Comparison of ENCODE assay signal across 8 cellular contexts in genomic region chr6:42049116-42049809, GRCh38. TPM values are rescaled to one million over a fixed set of nuclear protein-coding genes. Genes with fewer than 3 reads are reported as not detected.
A peak's percentile ranks its signal among the peaks of the same experiment; 100 is the strongest.
DNase-seq lines count a peak whose midpoint lies in the region; ATAC-seq and TF ChIP-seq lines count a peak whose summit lies in the region.

No MANE protein-coding gene starts in this region.

- H3K4me3 Mint-ChIP-seq in activated naive CD4-positive, alpha-beta T cell treated with anti-CD3 and anti-CD28 coated beads, Interleukin-2, amount 10 ng/mL, durations not matched to agents 7 days and 5 days = peak overlapping the region; percentile 97

- peak; percentile 41 for DNase-seq in activated naive CD4-positive, alpha-beta T cell treated with anti-CD3 and anti-CD28 coated beads, Interleukin-2, amount 10 ng/mL, durations not matched to agents 7 days and 5 days
- no peak for DNase-seq in activated naive CD4-positive, alpha-beta T cell treated with anti-CD3 and anti-CD28 coated beads, Interleukin-2, amount 50 U/mL, for 16 hours
- DNase-seq in ascending aorta (ENCODE audit: low spot score in 2 of 2) = no peak
- peak in 2 of 3 donors; percentile 52 to 61 for DNase-seq in right lobe of liver
- DNase-seq in tibial artery = peak in 1 of 2 donors; percentile 69
- no peak for DNase-seq in NCI-H1436 (lab: John Stamatoyannopoulos, UW)
- no peak for DNase-seq in left lobe of liver (ENCODE audit: low spot score)

- no peak for TF ChIP-seq POLR2A in right lobe of liver (IDR thresholded peaks at IDR 0.05)

- TF ChIP-seq CTCF in ascending aorta (IDR thresholded peaks at IDR 0.05) (no peak), right lobe of liver (IDR thresholded peaks at IDR 0.05) (no peak), tibial artery (IDR thresholded peaks at IDR 0.05) (no peak)

- H3K4me3 ChIP-seq in ascending aorta (peak overlapping the region; percentile 71 to 88), right lobe of liver (peak overlapping the region; percentile 43 to 82 (median 79)), tibial artery (peak overlapping the region; percentile 62 to 72)

- H3K27me3 Mint-ChIP-seq in activated naive CD4-positive, alpha-beta T cell treated with anti-CD3 and anti-CD28 coated beads, Interleukin-2, amount 10 ng/mL, durations not matched to agents 7 days and 5 days = no peaks in the 10 kb centered on the region

- peaks cover 19 to 36% of the 10 kb centered on the region in 2 donors for H3K4me1 ChIP-seq in ascending aorta
- peaks cover 0 to 38% (median 11%) of the 10 kb centered on the region in 4 donors for H3K4me1 ChIP-seq in right lobe of liver
- peaks cover 0 to 80% (median 61%) of the 10 kb centered on the region in 4 donors for H3K4me1 ChIP-seq in tibial artery

- CTCF ChIA-PET in activated naive CD4-positive, alpha-beta T cell treated with anti-CD3 and anti-CD28 coated beads, Interleukin-2, amount 10 ng/mL, durations not matched to agents 7 days and 5 days (lab: Charles Lee) = interaction anchor here (1.1 to 13.8 kb wide), 11 partner anchors 8 to 274 kb away, joined by 3 to 259 read pairs (median 6); partner anchors contain the start of genes BYSL, MED20, TOMM6 and USP49

- H3K9me3 Mint-ChIP-seq in activated naive CD4-positive, alpha-beta T cell treated with anti-CD3 and anti-CD28 coated beads, Interleukin-2, amount 10 ng/mL, durations not matched to agents 7 days and 5 days = no peaks in the 10 kb centered on the region

- H3K36me3 ChIP-seq in ascending aorta (peaks cover 0 to 1% of the 10 kb centered on the region in 2 donors), right lobe of liver (peaks cover 0 to 17% (median 5%) of the 10 kb centered on the region in 4 donors), tibial artery (peaks cover 0 to 10% (median 0%) of the 10 kb centered on the region in 3 donors)

- intact Hi-C loops in ascending aorta (cut with DNase I) = loop anchor here (5.0 to 10.0 kb wide), 3 partner anchors 344 to 1126 kb away; partner anchors contain the start of genes NFYA, OARD1 and SRF
- intact Hi-C loops in right lobe of liver (cut with DNase I) = loop anchor here in 1 of 2 donors (10.0 kb wide), 2 partner anchors 114 to 264 kb away; partner anchors contain the start of genes PRICKLE4 and TOMM6
- intact Hi-C loops in tibial artery (cut with DNase I; ENCODE audit: low total_unique reads) = no loop called here

- H3K27ac Mint-ChIP-seq in activated naive CD4-positive, alpha-beta T cell treated with anti-CD3 and anti-CD28 coated beads, Interleukin-2, amount 10 ng/mL, durations not matched to agents 7 days and 5 days = peak overlapping the region; percentile 98

- no peaks in the 10 kb centered on the region for H3K9me3 ChIP-seq in ascending aorta
- H3K9me3 ChIP-seq in right lobe of liver = no peaks in the 10 kb centered on the region
- H3K9me3 ChIP-seq in tibial artery = no peaks in the 10 kb centered on the region

- H3K27me3 ChIP-seq in ascending aorta (no peaks in the 10 kb centered on the region), right lobe of liver (no peaks in the 10 kb centered on the region), tibial artery (no peaks in the 10 kb centered on the region)

- H3K27ac ChIP-seq in ascending aorta (peak overlapping the region; percentile 78 to 95), right lobe of liver (peak overlapping the region; percentile 72 to 93 (median 87)), tibial artery (peak overlapping the region; percentile 79 to 87)

- H3K36me3 Mint-ChIP-seq in activated naive CD4-positive, alpha-beta T cell treated with anti-CD3 and anti-CD28 coated beads, Interleukin-2, amount 10 ng/mL, durations not matched to agents 7 days and 5 days = peaks cover 45% of the 10 kb centered on the region

- peaks cover 81% of the 10 kb centered on the region for H3K4me1 Mint-ChIP-seq in activated naive CD4-positive, alpha-beta T cell treated with anti-CD3 and anti-CD28 coated beads, Interleukin-2, amount 10 ng/mL, durations not matched to agents 7 days and 5 days

- 59% methylated on average over 25 of the region's 36 CpGs for WGBS in right lobe of liver (ENCODE audit: insufficient coverage, low coverage, low lambda C conversion rate, missing lambda C conversion rate)

- no peak for ATAC-seq in right lobe of liver
- no peak for ATAC-seq in left lobe of liver
- ATAC-seq in GM18907 (IDR thresholded peaks at IDR 0.05; ENCODE audit: unreplicated experiment) = no peak

RNA-seq across cellular contexts. Expression of gene TAF8, which starts 1.1 kb away (rescaled TPM):
- total RNA-seq in ascending aorta (26.0 TPM), right lobe of liver (10 to 100 TPM in 4 of 6 experiments, 1 to 10 TPM in 2; 6.7 to 14.7 (median 11.9) TPM), left lobe of liver (13.1 TPM)

Comparison
In these comparisons a context has a peak if more than half of its experiments do, and no peak if none do; other contexts are left out.
1. DNase-seq: peak in activated naive CD4-positive, alpha-beta T cell treated with anti-CD3 and anti-CD28 coated beads, Interleukin-2, amount 10 ng/mL, durations not matched to agents 7 days and 5 days (single experiment) and right lobe of liver (2 of 3); none in activated naive CD4-positive, alpha-beta T cell treated with anti-CD3 and anti-CD28 coated beads, Interleukin-2, amount 50 U/mL, for 16 hours (single experiment), ascending aorta (0 of 2), NCI-H1436 (single experiment) and left lobe of liver (single experiment).
2. Peak in every context shown above with its lines, with median percentiles within 50 percentile points of each other: H3K27ac ChIP-seq and H3K4me3 ChIP-seq.